In genomic region chr11:2698386-2699184, GRCh38 we compare ENCODE assay signal across 7 cellular contexts.
DNase-seq lines count a peak whose midpoint lies in the region; ATAC-seq and FAIRE-seq lines count a peak whose summit lies in the region.

No MANE protein-coding gene starts in this region.

- no peaks in the 10 kb centered on the region for H3K36me3 ChIP-seq in HUES48 (ENCODE audit: control insufficient read depth, insufficient read depth, low read length)
- no peaks in the 10 kb centered on the region for H3K36me3 ChIP-seq in iPS-20b (ENCODE audit: insufficient read depth, low read depth, low read length)
- no peaks in the 10 kb centered on the region for H3K36me3 ChIP-seq in stomach smooth muscle (ENCODE audit: control insufficient read depth in 2 of 2, insufficient read depth in 2 of 2, low read length in 2 of 2)

- H3K9me3 ChIP-seq in HUES48 (ENCODE audit: control insufficient read depth, insufficient read depth, low read length): no peaks in the 10 kb centered on the region
- no peaks in the 10 kb centered on the region for H3K9me3 ChIP-seq in iPS-20b (ENCODE audit: insufficient read depth, low read depth, low read length)
- H3K9me3 ChIP-seq in stomach smooth muscle (ENCODE audit: control insufficient read depth in 2 of 2, low read length in 2 of 2): no peaks in the 10 kb centered on the region

- FAIRE-seq in urothelium cell line (lab: Jason Lieb, UNC): no peak

- H3K4me3 Mint-ChIP-seq in activated naive CD4-positive, alpha-beta T cell treated with anti-CD3 and anti-CD28 coated beads, Interleukin-2, amount 50 U/mL, for 24 hours: peak overlapping the region; percentile 83

- H3K4me3 ChIP-seq in HUES48 (ENCODE audit: low read depth, low read length) (peak overlapping the region; percentile 69), iPS-20b (ENCODE audit: low read length) (peak overlapping the region; percentile 85), stomach smooth muscle (ENCODE audit: low read length in 2 of 2) (peak overlapping the region; percentile 78 to 83)

- no peaks in the 10 kb centered on the region for H3K27me3 Mint-ChIP-seq in activated naive CD4-positive, alpha-beta T cell treated with anti-CD3 and anti-CD28 coated beads, Interleukin-2, amount 50 U/mL, for 24 hours

- H3K4me1 Mint-ChIP-seq in activated naive CD4-positive, alpha-beta T cell treated with anti-CD3 and anti-CD28 coated beads, Interleukin-2, amount 50 U/mL, for 24 hours: peaks cover 9% of the 10 kb centered on the region

- H3K9me3 Mint-ChIP-seq in activated naive CD4-positive, alpha-beta T cell treated with anti-CD3 and anti-CD28 coated beads, Interleukin-2, amount 50 U/mL, for 24 hours: no peaks in the 10 kb centered on the region

- peaks cover 66% of the 10 kb centered on the region for H3K4me1 ChIP-seq in HUES48 (ENCODE audit: control insufficient read depth, insufficient read depth, low read length)
- peaks cover 51% of the 10 kb centered on the region for H3K4me1 ChIP-seq in iPS-20b (ENCODE audit: insufficient read depth, low read length)
- H3K4me1 ChIP-seq in stomach smooth muscle (ENCODE audit: control insufficient read depth, insufficient read depth, low read length): peaks cover 21% of the 10 kb centered on the region

- H3K27me3 ChIP-seq in HUES48 (ENCODE audit: control insufficient read depth, insufficient read depth, low read length): peaks cover 26% of the 10 kb centered on the region
- H3K27me3 ChIP-seq in iPS-20b (ENCODE audit: insufficient read depth, low read length): peaks cover 43% of the 10 kb centered on the region
- no peaks in the 10 kb centered on the region for H3K27me3 ChIP-seq in stomach smooth muscle (ENCODE audit: control insufficient read depth in 1 of 2, insufficient read depth in 2 of 2, low read length in 2 of 2)

- no peak overlapping the region for H3K27ac ChIP-seq in HUES48 (ENCODE audit: low read depth, low read length)
- H3K27ac ChIP-seq in iPS-20b (ENCODE audit: low read length): no peak overlapping the region
- H3K27ac ChIP-seq in stomach smooth muscle (ENCODE audit: low read length): peak overlapping the region; percentile 82

- no peak for DNase-seq in NCI-H2107 (lab: John Stamatoyannopoulos, UW)
- DNase-seq in urothelium cell line (ENCODE audit: low spot score): no peak

- H3K9ac ChIP-seq in HUES48 (ENCODE audit: low read depth, low read length): peak overlapping the region; percentile 11
- H3K9ac ChIP-seq in iPS-20b (ENCODE audit: low read depth, low read length): peak overlapping the region; percentile 77; the same call in 1 of the 2 replicates
- H3K9ac ChIP-seq in stomach smooth muscle (ENCODE audit: low read length in 2 of 2): peak overlapping the region; percentile 47 to 68

- H3K36me3 Mint-ChIP-seq in activated naive CD4-positive, alpha-beta T cell treated with anti-CD3 and anti-CD28 coated beads, Interleukin-2, amount 50 U/mL, for 24 hours: peaks cover 13% of the 10 kb centered on the region

- H3K27ac Mint-ChIP-seq in activated naive CD4-positive, alpha-beta T cell treated with anti-CD3 and anti-CD28 coated beads, Interleukin-2, amount 50 U/mL, for 24 hours: no peak overlapping the region

- no peak for ATAC-seq in HG02973 (IDR thresholded peaks at IDR 0.05; ENCODE audit: unreplicated experiment)

Comparison
In these comparisons a context has a peak if more than half of its experiments do, and no peak if none do; other contexts are left out.
1. H3K9ac ChIP-seq: peak in every context shown above with its lines; median percentile 77 in iPS-20b; 58 in stomach smooth muscle; 11 in HUES48.